In the genomic region with DNA sequence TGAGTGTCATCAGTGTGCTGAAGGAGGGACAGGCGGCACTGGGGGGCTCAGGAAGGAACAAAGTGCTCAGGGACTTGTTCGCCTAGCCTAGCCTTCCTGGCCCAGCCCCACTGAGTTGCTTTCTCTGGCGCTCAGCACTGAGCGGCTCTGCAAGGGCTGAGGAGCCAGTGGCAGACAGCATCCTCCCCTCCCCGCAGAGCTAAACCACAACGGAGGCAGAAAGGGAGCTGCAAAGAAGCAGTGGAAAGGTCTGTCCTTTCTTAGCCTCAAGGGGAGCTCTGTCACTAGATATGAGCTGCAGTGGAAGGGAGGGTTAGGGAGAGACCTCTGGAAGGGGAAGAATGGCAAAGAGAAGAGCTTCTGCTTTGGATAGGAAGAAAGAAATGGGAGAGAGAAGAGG, we compare ENCODE assay signal across 8 cellular contexts.
DNase-seq lines count a peak whose midpoint lies in the region; ATAC-seq and TF ChIP-seq lines count a peak whose summit lies in the region.

No MANE protein-coding gene starts in this region.

- TF ChIP-seq EP300 in gastroesophageal sphincter (IDR thresholded peaks at IDR 0.05) = no peak

- POLR2A ChIA-PET in Caco-2 (lab: Charles Lee) = no interaction called here

- peaks cover 2% of the 10 kb centered on the region for H3K36me3 Mint-ChIP-seq in central memory CD8-positive, alpha-beta T cell (ENCODE audit: insufficient read depth)
- H3K36me3 Mint-ChIP-seq in Caco-2 (ENCODE audit: insufficient read depth, unreplicated experiment) = no peaks in the 10 kb centered on the region
- H3K36me3 Mint-ChIP-seq in osteocyte (ENCODE audit: unreplicated experiment) = peaks cover 3% of the 10 kb centered on the region
- no peaks in the 10 kb centered on the region for H3K36me3 Mint-ChIP-seq in Calu3 (ENCODE audit: insufficient read depth, unreplicated experiment)

- no peaks in the 10 kb centered on the region for H3K9me3 Mint-ChIP-seq in central memory CD8-positive, alpha-beta T cell
- H3K9me3 Mint-ChIP-seq in Caco-2 (ENCODE audit: unreplicated experiment) (no peaks in the 10 kb centered on the region), osteocyte (ENCODE audit: unreplicated experiment) (no peaks in the 10 kb centered on the region), Calu3 (ENCODE audit: low read depth, unreplicated experiment) (no peaks in the 10 kb centered on the region)

- H3K9me3 ChIP-seq in gastroesophageal sphincter (no peaks in the 10 kb centered on the region), Caco-2 (no peaks in the 10 kb centered on the region)

- H3K36me3 ChIP-seq in gastroesophageal sphincter (peaks cover 0 to 5% of the 10 kb centered on the region in 2 donors), Caco-2 (ENCODE audit: control insufficient read depth, insufficient read depth, low read length) (no peaks in the 10 kb centered on the region)

- H3K4me3 Mint-ChIP-seq in central memory CD8-positive, alpha-beta T cell = no peak overlapping the region
- H3K4me3 Mint-ChIP-seq in Caco-2 (ENCODE audit: unreplicated experiment) = no peak overlapping the region
- no peak overlapping the region for H3K4me3 Mint-ChIP-seq in osteocyte (ENCODE audit: unreplicated experiment)
- no peak overlapping the region for H3K4me3 Mint-ChIP-seq in Calu3 (ENCODE audit: low read depth, unreplicated experiment)

- intact Hi-C loops in Caco-2 (cut with micrococcal nuclease; ENCODE audit: unreplicated experiment) (no loop called here), Calu3 (cut with micrococcal nuclease; ENCODE audit: unreplicated experiment) (no loop called here)

- H3K4me1 Mint-ChIP-seq in central memory CD8-positive, alpha-beta T cell = peaks cover 16% of the 10 kb centered on the region
- peaks cover 7% of the 10 kb centered on the region for H3K4me1 Mint-ChIP-seq in Caco-2 (ENCODE audit: low read depth, unreplicated experiment)
- peaks cover 6% of the 10 kb centered on the region for H3K4me1 Mint-ChIP-seq in osteocyte (ENCODE audit: unreplicated experiment)
- H3K4me1 Mint-ChIP-seq in Calu3 (ENCODE audit: low read depth, unreplicated experiment) = no peaks in the 10 kb centered on the region

- peak; percentile 46 for ATAC-seq in central memory CD8-positive, alpha-beta T cell (replicated peaks; ENCODE audit: extremely low read depth, poor library complexity, severe bottlenecking)
- no peak for ATAC-seq in gastroesophageal sphincter

- BruUV-seq in Caco-2 (replicated peaks; lab: Mats Ljungman, UMichigan) (no TSS peak), Calu3 (replicated peaks; lab: Mats Ljungman, UMichigan) (no TSS peak)

- no peaks in the 10 kb centered on the region for H3K27me3 Mint-ChIP-seq in central memory CD8-positive, alpha-beta T cell
- H3K27me3 Mint-ChIP-seq in Caco-2 (ENCODE audit: insufficient read depth, unreplicated experiment) (no peaks in the 10 kb centered on the region), osteocyte (ENCODE audit: unreplicated experiment) (no peaks in the 10 kb centered on the region), Calu3 (ENCODE audit: unreplicated experiment) (no peaks in the 10 kb centered on the region)

- peak overlapping the region; percentile 35 for H3K27ac Mint-ChIP-seq in central memory CD8-positive, alpha-beta T cell (ENCODE audit: low read depth)
- H3K27ac Mint-ChIP-seq in Caco-2 (ENCODE audit: unreplicated experiment) (no peak overlapping the region), osteocyte (ENCODE audit: unreplicated experiment) (no peak overlapping the region), Calu3 (ENCODE audit: unreplicated experiment) (no peak overlapping the region)

- TF ChIP-seq POLR2A in gastroesophageal sphincter (IDR thresholded peaks at IDR 0.05) = no peak

- CTCF ChIA-PET in Caco-2 (lab: Charles Lee) = interaction anchor here (0.6 kb wide), 1 partner anchor 80 kb away, joined by 3 read pairs; no protein-coding TSS in a partner anchor
- CTCF ChIA-PET in Calu3 (lab: Charles Lee) = interaction anchor here (0.6 kb wide), 1 partner anchor 366 kb away, joined by 5 read pairs; no protein-coding TSS in a partner anchor

- DNase-seq in HL-60 (ENCODE audit: low read depth in 1 of 2, low spot score in 1 of 2) (peak; percentile 27 to 85), T-helper 1 cell (peak in 3 of 5 donors; percentile 9 to 48 (median 10)), retina (peak; percentile 25), Caco-2 (no peak), osteocyte (ENCODE audit: extremely low spot score, unreplicated experiment) (no peak), Calu3 (no peak)
- no peak for DNase-seq in central memory CD8-positive, alpha-beta T cell (ENCODE audit: low spot score in 2 of 2)

- H3K27ac ChIP-seq in HL-60 (replicated peaks) (no peak overlapping the region), gastroesophageal sphincter (no peak overlapping the region)

- H3K4me1 ChIP-seq in gastroesophageal sphincter (peaks cover 0 to 10% (median 6%) of the 10 kb centered on the region in 3 donors), Caco-2 (no peaks in the 10 kb centered on the region)

- H3K27me3 ChIP-seq in HL-60 (ENCODE audit: insufficient read depth, poor library complexity, severe bottlenecking) = no peaks in the 10 kb centered on the region
- no peaks in the 10 kb centered on the region for H3K27me3 ChIP-seq in gastroesophageal sphincter
- H3K27me3 ChIP-seq in Caco-2 (replicated peaks; ENCODE audit: control insufficient read depth, insufficient read depth, low read length) = no peaks in the 10 kb centered on the region

- no peak overlapping the region for H3K4me3 ChIP-seq in HL-60 (replicated peaks; ENCODE audit: insufficient read depth, low read length)
- no peak overlapping the region for H3K4me3 ChIP-seq in gastroesophageal sphincter
- no peak overlapping the region for H3K4me3 ChIP-seq in Caco-2 (ENCODE audit: low read depth, low read length)

- TF ChIP-seq CTCF in HL-60 (IDR thresholded peaks at IDR 0.05; ENCODE audit: insufficient read depth, low read length) (peak; percentile 1), gastroesophageal sphincter (IDR thresholded peaks at IDR 0.05) (no peak), Caco-2 (IDR thresholded peaks at IDR 0.05; ENCODE audit: insufficient read depth in 1 of 2, low read depth in 1 of 2, low read length in 1 of 2, severe bottlenecking in 1 of 2, unreplicated experiment in 1 of 2) (no peak), osteocyte (IDR thresholded peaks at IDR 0.05) (no peak), Calu3 (IDR thresholded peaks at IDR 0.05; ENCODE audit: unreplicated experiment) (no peak)

- WGBS in gastroesophageal sphincter (ENCODE audit: low coverage in 1 of 2), 2 donors = 44% methylated on average over 4 of the region's 6 CpGs; no CpG with 5 or more reads in 1 of the 2 donors

Comparison
In these comparisons a context has a peak if more than half of its experiments do, and no peak if none do; other contexts are left out.
1. DNase-seq: peak in HL-60 (2 of 2), T-helper 1 cell (3 of 5) and retina (single experiment); none in central memory CD8-positive, alpha-beta T cell (0 of 2), Caco-2 (0 of 2), osteocyte (single experiment) and Calu3 (single experiment).